18 cellular contexts compared by ENCODE assay signal in genomic region chr9:77271023-77271690, GRCh38.
A peak's percentile ranks its signal among the peaks of the same experiment; 100 is the strongest.
DNase-seq lines count a peak whose midpoint lies in the region; ATAC-seq and TF ChIP-seq lines count a peak whose summit lies in the region.
"Had no signal": no experiment of that assay in that cellular context is flagged by ENCODE, and none has a peak within 500 bp of the region (broad histone marks: within the 10 kb centered on the region; RNA-seq: fewer than 3 reads in every experiment).

No MANE protein-coding gene starts in this region.

- in situ Hi-C loops in SK-MEL-5 (cut with HindIII; ENCODE audit: low pct_unique_long_range_greater_than_20kb, low sequenced_read_pairs): no loop called here

- peaks cover 0 to 23% of the 10 kb centered on the region in 2 donors for H3K36me3 ChIP-seq in psoas muscle (ENCODE audit: insufficient read depth in 1 of 2, low read depth in 1 of 2)

- peak; percentile 12 for DNase-seq in GM12865 (ENCODE audit: low read depth)
- DNase-seq in SK-MEL-5 (ENCODE audit: low read depth, low spot score): peak; percentile 72
- no peak for DNase-seq in psoas muscle
- DNase-seq in left lobe of liver (ENCODE audit: low spot score): no peak
- no peak for DNase-seq in activated CD8-positive, alpha-beta memory T cell treated with anti-CD3 and anti-CD28 coated beads for 24 hours
- no peak for DNase-seq in cerebellar cortex (ENCODE audit: low spot score)
- DNase-seq: activated CD4-positive, alpha-beta T cell treated with anti-CD3 and anti-CD28 coated beads for 48 hours; activated naive CD8-positive, alpha-beta T cell treated with anti-CD3 and anti-CD28 coated beads for 36 hours; CD8-positive, alpha-beta memory T cell; effector memory CD4-positive, alpha-beta T cell; GDM1; kidney glomerular epithelial cell; NCI-H510A; T-helper 2 cell; upper lobe of left lung had no signal

- peak; percentile 75 for ATAC-seq in GM19452 (IDR thresholded peaks at IDR 0.05; ENCODE audit: unreplicated experiment)
- peak; percentile 61 for ATAC-seq in HG03175 (IDR thresholded peaks at IDR 0.05; ENCODE audit: unreplicated experiment)
- no peak for ATAC-seq in psoas muscle
- ATAC-seq in left lobe of liver: no peak

- 90 to 92% (median 91%) methylated on average over 1 of the region's 1 CpG for WGBS in psoas muscle, 3 donors

- H3K4me1 ChIP-seq in psoas muscle: no peaks in the 10 kb centered on the region
- H3K4me1 ChIP-seq: upper lobe of left lung had no signal

- intact Hi-C loops in psoas muscle (cut with DNase I): no loop called here

- no peaks in the 10 kb centered on the region for H3K27me3 ChIP-seq in psoas muscle (ENCODE audit: insufficient read depth in 3 of 3, low read length in 2 of 3)
- H3K27me3 ChIP-seq: upper lobe of left lung had no signal

- no peak overlapping the region for H3K27ac ChIP-seq in psoas muscle
- H3K27ac ChIP-seq: SK-N-MC, upper lobe of left lung had no signal

- TF ChIP-seq CTCF in GM12865 (IDR thresholded peaks at IDR 0.05; ENCODE audit: insufficient read depth, low read depth, low read length, missing control alignments) (no peak), psoas muscle (IDR thresholded peaks at IDR 0.05) (no peak)

- no peaks in the 10 kb centered on the region for H3K9me3 ChIP-seq in psoas muscle
- H3K9me3 ChIP-seq: upper lobe of left lung had no signal

- no peak overlapping the region for H3K4me3 ChIP-seq in GM12865 (ENCODE audit: low read depth, low read length)
- H3K4me3 ChIP-seq in psoas muscle: no peak overlapping the region
- H3K4me3 ChIP-seq: SK-N-MC, upper lobe of left lung had no signal

Comparison
In these comparisons a context has a peak if more than half of its experiments do, and no peak if none do; other contexts are left out.
1. DNase-seq: peak in GM12865 (single experiment) and SK-MEL-5 (single experiment); none in psoas muscle (0 of 2), left lobe of liver (single experiment), activated CD8-positive, alpha-beta memory T cell treated with anti-CD3 and anti-CD28 coated beads for 24 hours (single experiment) and cerebellar cortex (single experiment).
2. ATAC-seq: peak in GM19452 (single experiment) and HG03175 (single experiment); none in psoas muscle (0 of 4) and left lobe of liver (single experiment).